ENCODE assay signal across 7 cellular contexts in genomic region chr5:982377-983237, GRCh38. TPM values are rescaled to one million over a fixed set of nuclear protein-coding genes. Genes with fewer than 3 reads are reported as not detected.
A peak's percentile ranks its signal among the peaks of the same experiment; 100 is the strongest.
DNase-seq lines count a peak whose midpoint lies in the region; ATAC-seq and TF ChIP-seq lines count a peak whose summit lies in the region.

No MANE protein-coding gene starts in this region.

- TF ChIP-seq CTCF in GM12864 (IDR thresholded peaks at IDR 0.05; ENCODE audit: low read depth, low read length, missing control alignments) (peak; percentile 40), MM.1S (IDR thresholded peaks at IDR 0.05; ENCODE audit: low read length) (peak; percentile 52), omental fat pad (IDR thresholded peaks at IDR 0.05) (no peak)

- no peak overlapping the region for H3K4me3 ChIP-seq in GM12864 (ENCODE audit: low read depth, low read length)
- H3K4me3 ChIP-seq in MM.1S (ENCODE audit: low read length): no peak overlapping the region

- H3K27me3 ChIP-seq in MM.1S (replicated peaks; ENCODE audit: insufficient read depth, low read length): peaks cover 40% of the 10 kb centered on the region

- H3K4me2 ChIP-seq in MM.1S (ENCODE audit: low read depth, low read length): no peak overlapping the region

- no peaks in the 10 kb centered on the region for H3K79me2 ChIP-seq in MM.1S (ENCODE audit: low read length)

- no peak overlapping the region for H2AFZ ChIP-seq in MM.1S (ENCODE audit: low read length)

- no peak overlapping the region for H3K9ac ChIP-seq in MM.1S (ENCODE audit: low read length)

- H3K9me3 ChIP-seq in MM.1S (replicated peaks; ENCODE audit: insufficient read depth, low read length): no peaks in the 10 kb centered on the region

- no peaks in the 10 kb centered on the region for H4K20me1 ChIP-seq in MM.1S (ENCODE audit: insufficient read depth, low read length)

- H3K4me1 ChIP-seq in MM.1S (ENCODE audit: low read length): no peaks in the 10 kb centered on the region

- no peaks in the 10 kb centered on the region for H3K36me3 ChIP-seq in MM.1S (replicated peaks; ENCODE audit: insufficient read depth, low read length)

- no peak overlapping the region for H3K27ac ChIP-seq in MM.1S (ENCODE audit: low read length)

- no peaks in the 10 kb centered on the region for H3K9me2 ChIP-seq in MM.1S (replicated peaks; ENCODE audit: insufficient read depth, low read length)

- DNase-seq in GM12864 (ENCODE audit: low read depth): no peak
- no peak for DNase-seq in MM.1S
- peak; percentile 39 for DNase-seq in dermis blood vessel endothelial cell
- no peak for DNase-seq in omental fat pad (ENCODE audit: low spot score)
- no peak for DNase-seq in T1000 (lab: John Stamatoyannopoulos, UW)

- ATAC-seq in omental fat pad (ENCODE audit: low FRiP score) (peak; percentile 58), HG02840 (IDR thresholded peaks at IDR 0.05; ENCODE audit: low FRiP score, unreplicated experiment) (no peak), GM21825 (IDR thresholded peaks at IDR 0.05; ENCODE audit: unreplicated experiment) (no peak)

- no peaks in the 10 kb centered on the region; the same call in 1 of the 2 replicates for H3F3A ChIP-seq in MM.1S (ENCODE audit: insufficient read depth, low read length)

RNA-seq across cellular contexts. Expression of gene NKD2, which starts 26.0 kb away (rescaled TPM):
- total RNA-seq in dermis blood vessel endothelial cell: 0.17 and 0.56 TPM in 2 replicates
- 1 to 10 TPM; 1.1 to 7.1 (median 1.8) TPM for total RNA-seq in omental fat pad

Comparison
In these comparisons a context has a peak if more than half of its experiments do, and no peak if none do; other contexts are left out.
1. CTCF ChIP-seq: peak in GM12864 (single experiment) and MM.1S (single experiment); none in omental fat pad (0 of 3).